8 cellular contexts compared by ENCODE assay signal in the genomic region with DNA sequence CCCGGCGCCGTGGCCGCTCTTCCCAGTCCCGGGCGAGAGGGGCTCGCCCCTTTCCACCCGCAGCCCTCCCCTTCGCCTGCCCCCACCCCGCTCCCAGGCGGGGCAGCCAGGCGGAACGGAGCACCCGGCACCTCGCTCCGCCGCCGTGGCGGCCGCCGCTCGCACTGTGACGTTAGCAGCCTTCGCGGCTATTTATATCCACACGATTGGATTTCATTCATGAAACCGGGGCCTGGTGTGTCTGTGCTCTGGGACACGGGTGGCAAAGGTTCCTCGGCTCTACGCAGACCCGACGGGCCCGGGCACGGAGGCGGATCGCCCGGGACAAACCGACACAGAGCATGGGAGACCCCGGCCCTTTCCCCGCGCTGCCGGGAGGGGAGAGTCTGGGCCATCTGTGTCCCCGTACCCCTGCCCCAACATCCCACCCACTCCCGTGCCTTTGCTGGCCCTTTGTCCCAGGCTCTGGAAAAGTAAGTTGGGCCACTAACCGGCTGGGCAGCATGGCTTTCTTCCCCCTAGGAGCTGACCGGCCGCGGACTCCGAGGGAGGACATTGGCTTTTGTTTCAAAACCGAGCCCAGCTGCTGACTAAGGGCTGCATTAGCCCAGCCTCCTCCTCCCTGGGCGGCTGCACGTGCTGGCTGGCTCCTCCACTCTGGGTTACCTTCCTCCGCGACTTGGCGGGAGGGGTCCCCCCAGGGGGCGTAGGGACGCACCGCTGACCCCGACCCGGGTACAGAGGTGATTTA.
DNase-seq lines count a peak whose midpoint lies in the region; ATAC-seq and TF ChIP-seq lines count a peak whose summit lies in the region.

A gene with protein sequence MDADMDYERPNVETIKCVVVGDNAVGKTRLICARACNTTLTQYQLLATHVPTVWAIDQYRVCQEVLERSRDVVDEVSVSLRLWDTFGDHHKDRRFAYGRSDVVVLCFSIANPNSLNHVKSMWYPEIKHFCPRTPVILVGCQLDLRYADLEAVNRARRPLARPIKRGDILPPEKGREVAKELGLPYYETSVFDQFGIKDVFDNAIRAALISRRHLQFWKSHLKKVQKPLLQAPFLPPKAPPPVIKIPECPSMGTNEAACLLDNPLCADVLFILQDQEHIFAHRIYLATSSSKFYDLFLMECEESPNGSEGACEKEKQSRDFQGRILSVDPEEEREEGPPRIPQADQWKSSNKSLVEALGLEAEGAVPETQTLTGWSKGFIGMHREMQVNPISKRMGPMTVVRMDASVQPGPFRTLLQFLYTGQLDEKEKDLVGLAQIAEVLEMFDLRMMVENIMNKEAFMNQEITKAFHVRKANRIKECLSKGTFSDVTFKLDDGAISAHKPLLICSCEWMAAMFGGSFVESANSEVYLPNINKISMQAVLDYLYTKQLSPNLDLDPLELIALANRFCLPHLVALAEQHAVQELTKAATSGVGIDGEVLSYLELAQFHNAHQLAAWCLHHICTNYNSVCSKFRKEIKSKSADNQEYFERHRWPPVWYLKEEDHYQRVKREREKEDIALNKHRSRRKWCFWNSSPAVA (minus strand): TSS at position 27 of the 751 bp plus-strand sequence. CDS start 32,643 bp downstream, outside the sequence.

- no peak within 1 kb of the TSS for H3K27ac Mint-ChIP-seq in activated naive CD8-positive, alpha-beta T cell treated with anti-CD3 and anti-CD28 coated beads, Interleukin-2, amount 50 U/mL, for 24 hours
- H3K27ac Mint-ChIP-seq in nephron = peak within 1 kb of the TSS; percentile 99 to 100 (median 99)

- H3K27me3 Mint-ChIP-seq in activated naive CD8-positive, alpha-beta T cell treated with anti-CD3 and anti-CD28 coated beads, Interleukin-2, amount 50 U/mL, for 24 hours = peaks cover 43% of the 10 kb centered on the region
- no peaks in the 10 kb centered on the region for H3K27me3 Mint-ChIP-seq in nephron (ENCODE audit: low read depth)

- DNase-seq in AG09309 (ENCODE audit: low read depth) (no peak), GM13976 (ENCODE audit: low spot score) (peak; percentile 58), NCI-H510A treated with DMSO at 0.1 percent for 48 hours (lab: John Stamatoyannopoulos, UW) (peak; percentile 44), globus pallidus (ENCODE audit: low spot score) (peak; percentile 87)
- peak; percentile 40 for DNase-seq in activated naive CD8-positive, alpha-beta T cell treated with anti-CD3 and anti-CD28 coated beads, Interleukin-2, amount 50 U/mL, for 24 hours

- no peaks in the 10 kb centered on the region for H3K9me3 Mint-ChIP-seq in activated naive CD8-positive, alpha-beta T cell treated with anti-CD3 and anti-CD28 coated beads, Interleukin-2, amount 50 U/mL, for 24 hours
- no peaks in the 10 kb centered on the region for H3K9me3 Mint-ChIP-seq in nephron

- in situ Hi-C loops in GM13976 (cut with MboI; ENCODE audit: low sequenced_read_pairs, unreplicated experiment) = no loop called here

- H3K4me1 Mint-ChIP-seq in activated naive CD8-positive, alpha-beta T cell treated with anti-CD3 and anti-CD28 coated beads, Interleukin-2, amount 50 U/mL, for 24 hours = peaks cover 6% of the 10 kb centered on the region
- peaks cover 40% of the 10 kb centered on the region for H3K4me1 Mint-ChIP-seq in nephron

- H3K4me3 ChIP-seq in AG09309 (ENCODE audit: control insufficient read depth, low read depth, low read length) = peak within 1 kb of the TSS; percentile 96

- H3K36me3 Mint-ChIP-seq in activated naive CD8-positive, alpha-beta T cell treated with anti-CD3 and anti-CD28 coated beads, Interleukin-2, amount 50 U/mL, for 24 hours (ENCODE audit: low read depth) = no peaks in the 10 kb centered on the region
- peaks cover 8% of the 10 kb centered on the region for H3K36me3 Mint-ChIP-seq in nephron (ENCODE audit: low read depth)

- peak within 1 kb of the TSS; percentile 58 for H3K4me3 Mint-ChIP-seq in activated naive CD8-positive, alpha-beta T cell treated with anti-CD3 and anti-CD28 coated beads, Interleukin-2, amount 50 U/mL, for 24 hours
- H3K4me3 Mint-ChIP-seq in nephron = peak within 1 kb of the TSS; percentile 94 to 97 (median 95)

- ATAC-seq in HG03108 (IDR thresholded peaks at IDR 0.05; ENCODE audit: unreplicated experiment) = peak; percentile 36
- peak; percentile 61 for ATAC-seq in activated naive CD8-positive, alpha-beta T cell treated with anti-CD3 and anti-CD28 coated beads, Interleukin-2, amount 50 U/mL, for 24 hours
- no peak for ATAC-seq in HG03571 (IDR thresholded peaks at IDR 0.05; ENCODE audit: unreplicated experiment)

- TF ChIP-seq CTCF in AG09309 (IDR thresholded peaks at IDR 0.05; ENCODE audit: control insufficient read depth, insufficient read depth, low read depth, low read length, missing control alignments) (peak; percentile 4), GM13976 (IDR thresholded peaks at IDR 0.05; ENCODE audit: borderline replicate concordance, control extremely low read depth, extremely low read depth, insufficient read depth, missing control alignments) (no peak), nephron (IDR thresholded peaks at IDR 0.05; ENCODE audit: unreplicated experiment in 3 of 3) (no peak)
